ENCODE assay signal across 14 cellular contexts in genomic region chr2:136129601-136130000, GRCh38. TPM values are rescaled to one million over a fixed set of nuclear protein-coding genes. Genes with fewer than 3 reads are reported as not detected.
DNase-seq lines count a peak whose midpoint lies in the region; ATAC-seq and FAIRE-seq lines count a peak whose summit lies in the region.
"Had no signal": no experiment of that assay in that cellular context is flagged by ENCODE, and none has a peak within 500 bp of the region (broad histone marks: within the 10 kb centered on the region; RNA-seq: fewer than 3 reads in every experiment).

No MANE protein-coding gene starts in this region.

- H3K27ac ChIP-seq in small intestine (ENCODE audit: low read depth in 1 of 2, low read length in 1 of 2): peak overlapping the region in 1 of 2 donors; percentile 89
- H3K27ac ChIP-seq: SK-N-MC had no signal

- H3K4me3 Mint-ChIP-seq in activated CD8-positive, alpha-beta memory T cell treated with anti-CD3 and anti-CD28 coated beads, Interleukin-2, amount 10 ng/mL, durations not matched to agents 7 days and 5 days: peak overlapping the region; percentile 30
- H3K4me3 Mint-ChIP-seq in activated naive CD8-positive, alpha-beta T cell: peak overlapping the region; percentile 78
- H3K4me3 Mint-ChIP-seq: neural crest cell had no signal

- CTCF ChIA-PET in activated CD8-positive, alpha-beta memory T cell treated with anti-CD3 and anti-CD28 coated beads, Interleukin-2, amount 10 ng/mL, durations not matched to agents 7 days and 5 days (lab: Charles Lee): interaction anchor here (1.0 to 1.2 kb wide), 4 partner anchors 10 to 253 kb away, joined by 3 to 4 read pairs (median 4); no protein-coding TSS in a partner anchor

- WGBS in small intestine, 3 donors: 67 to 84% (median 70%) methylated on average over 4 of the region's 4 CpGs

- H3K27ac Mint-ChIP-seq in activated CD8-positive, alpha-beta memory T cell treated with anti-CD3 and anti-CD28 coated beads, Interleukin-2, amount 10 ng/mL, durations not matched to agents 7 days and 5 days: peak overlapping the region; percentile 86
- peak overlapping the region; percentile 97 for H3K27ac Mint-ChIP-seq in activated naive CD8-positive, alpha-beta T cell

- H3K9me3 Mint-ChIP-seq in activated CD8-positive, alpha-beta memory T cell treated with anti-CD3 and anti-CD28 coated beads, Interleukin-2, amount 10 ng/mL, durations not matched to agents 7 days and 5 days (ENCODE audit: low read depth): no peaks in the 10 kb centered on the region
- H3K9me3 Mint-ChIP-seq in activated naive CD8-positive, alpha-beta T cell (ENCODE audit: low read depth): no peaks in the 10 kb centered on the region
- H3K9me3 Mint-ChIP-seq: neural crest cell had no signal

- H3K4me3 ChIP-seq in small intestine (ENCODE audit: low read depth in 1 of 2, low read length in 2 of 2): no peak overlapping the region
- H3K4me3 ChIP-seq: SK-N-MC had no signal

- peak; percentile 63 for DNase-seq in activated CD8-positive, alpha-beta memory T cell treated with anti-CD3 and anti-CD28 coated beads, Interleukin-2, amount 10 ng/mL, durations not matched to agents 7 days and 5 days
- no peak for DNase-seq in activated CD8-positive, alpha-beta memory T cell treated with anti-CD3 and anti-CD28 coated beads, Interleukin-2, amount 50 U/mL, for 48 hours
- DNase-seq in NAMALWA (ENCODE audit: low spot score): peak; percentile 76
- DNase-seq in small intestine: peak; percentile 56
- DNase-seq in NCI-H345 treated with DMSO at 0.1 percent for 48 hours (lab: John Stamatoyannopoulos, UW; ENCODE audit: unreplicated experiment): no peak
- DNase-seq in occipital lobe (lab: John Stamatoyannopoulos, UW): no peak
- DNase-seq: anterior cingulate cortex, NCI-H1417 treated with DMSO at 0.1 percent for 48 hours had no signal

- H3K27me3 Mint-ChIP-seq in activated CD8-positive, alpha-beta memory T cell treated with anti-CD3 and anti-CD28 coated beads, Interleukin-2, amount 10 ng/mL, durations not matched to agents 7 days and 5 days: peaks cover 36% of the 10 kb centered on the region
- H3K27me3 Mint-ChIP-seq in activated naive CD8-positive, alpha-beta T cell: no peaks in the 10 kb centered on the region

- peak; percentile 52 for ATAC-seq in activated CD8-positive, alpha-beta memory T cell treated with anti-CD3 and anti-CD28 coated beads, Interleukin-2, amount 10 ng/mL, durations not matched to agents 7 days and 5 days
- no peak for ATAC-seq in HG02840 (IDR thresholded peaks at IDR 0.05; ENCODE audit: low FRiP score, unreplicated experiment)

- no peaks in the 10 kb centered on the region for H3K9me3 ChIP-seq in small intestine (ENCODE audit: control insufficient read depth, low read depth)

- no peaks in the 10 kb centered on the region for H3K36me3 ChIP-seq in small intestine (ENCODE audit: control insufficient read depth in 2 of 2, insufficient read depth in 2 of 2, low read length in 2 of 2)

- H3K27me3 ChIP-seq in small intestine (ENCODE audit: control insufficient read depth in 2 of 2, insufficient read depth in 2 of 2, low read length in 2 of 2): no peaks in the 10 kb centered on the region

- peaks cover 0 to 2% of the 10 kb centered on the region in 2 donors for H3K4me1 ChIP-seq in small intestine (ENCODE audit: control insufficient read depth in 2 of 2, insufficient read depth in 1 of 2, low read depth in 1 of 2, low read length in 1 of 2)

- H3K4me1 Mint-ChIP-seq in activated CD8-positive, alpha-beta memory T cell treated with anti-CD3 and anti-CD28 coated beads, Interleukin-2, amount 10 ng/mL, durations not matched to agents 7 days and 5 days: peaks cover 81% of the 10 kb centered on the region
- peaks cover 96% of the 10 kb centered on the region for H3K4me1 Mint-ChIP-seq in activated naive CD8-positive, alpha-beta T cell (ENCODE audit: low read depth)

- H3K36me3 Mint-ChIP-seq in activated CD8-positive, alpha-beta memory T cell treated with anti-CD3 and anti-CD28 coated beads, Interleukin-2, amount 10 ng/mL, durations not matched to agents 7 days and 5 days: peaks cover 5% of the 10 kb centered on the region
- no peaks in the 10 kb centered on the region for H3K36me3 Mint-ChIP-seq in activated naive CD8-positive, alpha-beta T cell

- no peak for FAIRE-seq in small intestine (lab: Jason Lieb, UNC)

RNA-seq across cellular contexts. Expression of gene CXCR4, which starts 11.7 kb away (rescaled TPM):
- total RNA-seq in activated CD8-positive, alpha-beta memory T cell treated with anti-CD3 and anti-CD28 coated beads, Interleukin-2, amount 10 ng/mL, durations not matched to agents 7 days and 5 days: 100 to 1,000 TPM; 133 to 160 TPM
- polyA plus RNA-seq in small intestine: 10 to 100 TPM in 1 of 3 donors, 1 to 10 TPM in 2; 4.5 to 24.8 (median 5.4) TPM
- total RNA-seq in occipital lobe: 115 TPM
- total RNA-seq: HT1080 had no signal
- polyA plus RNA-seq: AG04450 had no signal

Comparison
In these comparisons a context has a peak if more than half of its experiments do, and no peak if none do; other contexts are left out.
1. DNase-seq: peak in activated CD8-positive, alpha-beta memory T cell treated with anti-CD3 and anti-CD28 coated beads, Interleukin-2, amount 10 ng/mL, durations not matched to agents 7 days and 5 days (single experiment), NAMALWA (single experiment) and small intestine (single experiment); none in activated CD8-positive, alpha-beta memory T cell treated with anti-CD3 and anti-CD28 coated beads, Interleukin-2, amount 50 U/mL, for 48 hours (single experiment), NCI-H345 treated with DMSO at 0.1 percent for 48 hours (single experiment) and occipital lobe (single experiment).